22 cellular contexts compared by ENCODE assay signal in the genomic region with DNA sequence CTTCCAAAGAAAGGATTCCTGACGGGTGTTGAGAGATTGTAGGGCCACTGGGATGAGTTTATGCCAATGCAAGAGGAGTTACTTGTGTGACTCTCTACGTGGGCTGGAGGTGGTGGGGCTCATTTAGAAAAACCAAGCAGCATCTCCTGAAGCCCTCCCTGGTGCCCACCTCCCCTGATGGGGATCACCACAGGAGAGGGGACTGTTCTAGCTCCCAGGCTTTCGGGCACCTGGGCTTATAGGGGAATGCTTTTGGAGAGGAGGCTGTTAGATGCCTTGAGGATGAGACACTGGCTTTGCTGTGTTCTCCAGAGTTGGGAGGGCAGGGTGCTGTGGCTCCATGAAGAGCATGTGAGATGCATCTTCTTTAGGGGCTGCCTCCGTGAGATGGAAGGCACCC.
"Had no signal": no experiment of that assay in that cellular context is flagged by ENCODE, and none has a peak within 500 bp of the region (broad histone marks: within the 10 kb centered on the region; RNA-seq: fewer than 3 reads in every experiment).

No MANE protein-coding gene starts in this region.

- H3K27ac Mint-ChIP-seq: mesothelial cell of epicardium, naive B cell had no signal

- ATAC-seq: gastrocnemius medialis, left cardiac atrium, left lung, left ventricle myocardium superior, mucosa of descending colon had no signal

- H3K36me3 Mint-ChIP-seq: mesothelial cell of epicardium, naive B cell had no signal

- H3K4me1 ChIP-seq: esophagus squamous epithelium, gastrocnemius medialis, heart right ventricle, left lung, lower lobe of right lung had no signal

- H3K27ac ChIP-seq: coronary artery, dorsolateral prefrontal cortex, epithelial cell of prostate, esophagus squamous epithelium, gastrocnemius medialis, heart right ventricle, left lung, lower lobe of right lung had no signal

- H3K27me3 ChIP-seq: esophagus squamous epithelium, gastrocnemius medialis, left lung had no signal

- H3K4me3 Mint-ChIP-seq: mesothelial cell of epicardium, naive B cell had no signal

- H3K27me3 Mint-ChIP-seq: naive B cell had no signal

- H3K4me3 ChIP-seq: coronary artery, dorsolateral prefrontal cortex, esophagus squamous epithelium, gastrocnemius medialis, heart right ventricle, left lung, lower lobe of right lung, mucosa of descending colon had no signal

- H3K36me3 ChIP-seq: esophagus squamous epithelium, gastrocnemius medialis, heart right ventricle, left lung, lower lobe of right lung had no signal

- DNase-seq: dermis blood vessel endothelial cell; dorsolateral prefrontal cortex; effector CD4-positive, alpha-beta T cell; effector memory CD4-positive, alpha-beta T cell; esophagus squamous epithelium; foreskin fibroblast; foreskin melanocyte; gastrocnemius medialis; glutamatergic neuron; head of caudate nucleus; heart right ventricle; hippocampal formation; left cardiac atrium; left lung; left ventricle myocardium superior; lower lobe of right lung; mesenchymal stem cell; mucosa of descending colon; naive B cell had no signal

- H3K9me3 ChIP-seq: esophagus squamous epithelium, gastrocnemius medialis, heart right ventricle, left lung, lower lobe of right lung, mucosa of descending colon had no signal

- H3K4me1 Mint-ChIP-seq: mesothelial cell of epicardium, naive B cell had no signal
